Comparison of ENCODE assay signal across 1 cellular context in genomic region chr19:19540707-19541515, GRCh38.
TF ChIP-seq lines count a peak whose summit lies in the region.

No MANE protein-coding gene starts in this region.

TF ChIP-seq in H1, 55 proteins besides CTCF, POLR2A, EP300 and RAD21:
- no peak for TF ChIP-seq SP4 (IDR thresholded peaks at IDR 0.05; ENCODE audit: low read length)
- no peak for TF ChIP-seq CBX5 (IDR thresholded peaks at IDR 0.05; ENCODE audit: low read depth, low read length)
- no peak for TF ChIP-seq SUZ12 (IDR thresholded peaks at IDR 0.05; ENCODE audit: low read length)
- no peak for TF ChIP-seq TAF7 (optimal IDR thresholded peaks at IDR 0.05; ENCODE audit: borderline replicate concordance, low read depth, low read length)
- TF ChIP-seq, protein P1, sequence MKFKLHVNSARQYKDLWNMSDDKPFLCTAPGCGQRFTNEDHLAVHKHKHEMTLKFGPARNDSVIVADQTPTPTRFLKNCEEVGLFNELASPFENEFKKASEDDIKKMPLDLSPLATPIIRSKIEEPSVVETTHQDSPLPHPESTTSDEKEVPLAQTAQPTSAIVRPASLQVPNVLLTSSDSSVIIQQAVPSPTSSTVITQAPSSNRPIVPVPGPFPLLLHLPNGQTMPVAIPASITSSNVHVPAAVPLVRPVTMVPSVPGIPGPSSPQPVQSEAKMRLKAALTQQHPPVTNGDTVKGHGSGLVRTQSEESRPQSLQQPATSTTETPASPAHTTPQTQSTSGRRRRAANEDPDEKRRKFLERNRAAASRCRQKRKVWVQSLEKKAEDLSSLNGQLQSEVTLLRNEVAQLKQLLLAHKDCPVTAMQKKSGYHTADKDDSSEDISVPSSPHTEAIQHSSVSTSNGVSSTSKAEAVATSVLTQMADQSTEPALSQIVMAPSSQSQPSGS (IDR thresholded peaks at IDR 0.05; ENCODE audit: low read length): no peak
- no peak for TF ChIP-seq ZNF274 (IDR thresholded peaks at IDR 0.05; ENCODE audit: borderline replicate concordance, extremely low read depth, low read length)
- no peak for TF ChIP-seq RXRA (IDR thresholded peaks at IDR 0.05; ENCODE audit: insufficient read depth, low read depth, low read length)
- TF ChIP-seq CEBPB (IDR thresholded peaks at IDR 0.05; ENCODE audit: low read depth, low read length): no peak
- TF ChIP-seq POLR2AphosphoS5 (IDR thresholded peaks at IDR 0.05; ENCODE audit: low read depth, low read length): no peak
- no peak for TF ChIP-seq MAFK (IDR thresholded peaks at IDR 0.05; ENCODE audit: low read depth, low read length)
- TF ChIP-seq TEAD4 (IDR thresholded peaks at IDR 0.05; ENCODE audit: low read depth, low read length): no peak
- TF ChIP-seq CBX8 (IDR thresholded peaks at IDR 0.05; ENCODE audit: borderline replicate concordance, low read depth, low read length): no peak
- TF ChIP-seq JUND (IDR thresholded peaks at IDR 0.05; ENCODE audit: low read length): no peak
- TF ChIP-seq KDM5A (IDR thresholded peaks at IDR 0.05; ENCODE audit: low read length): no peak
- no peak for TF ChIP-seq YY1 (IDR thresholded peaks at IDR 0.05; ENCODE audit: low read depth, low read length)
- no peak for TF ChIP-seq SRF (IDR thresholded peaks at IDR 0.05; ENCODE audit: low read depth, low read length)
- no peak for TF ChIP-seq CHD7 (IDR thresholded peaks at IDR 0.05; ENCODE audit: insufficient replicate concordance, low read length)
- TF ChIP-seq NRF1 (IDR thresholded peaks at IDR 0.05; ENCODE audit: low read depth, low read length): no peak
- TF ChIP-seq USF2 (IDR thresholded peaks at IDR 0.05; ENCODE audit: low read length): no peak
- TF ChIP-seq HDAC6 (IDR thresholded peaks at IDR 0.05; ENCODE audit: low read depth, low read length): no peak
- no peak for TF ChIP-seq CREB1 (IDR thresholded peaks at IDR 0.05)
- no peak for TF ChIP-seq POU5F1 (IDR thresholded peaks at IDR 0.05; ENCODE audit: low read depth, low read length)
- TF ChIP-seq BRCA1 (IDR thresholded peaks at IDR 0.05; ENCODE audit: low read depth, low read length): no peak
- no peak for TF ChIP-seq KDM4A (IDR thresholded peaks at IDR 0.05; ENCODE audit: low read depth, low read length, severe bottlenecking)
- no peak for TF ChIP-seq TCF12 (IDR thresholded peaks at IDR 0.05; ENCODE audit: low read depth, low read length)
- no peak for TF ChIP-seq HDAC2 (IDR thresholded peaks at IDR 0.05; ENCODE audit: borderline replicate concordance in 1 of 2, low read depth in 2 of 2, low read length in 2 of 2)
- TF ChIP-seq EGR1 (IDR thresholded peaks at IDR 0.05; ENCODE audit: borderline replicate concordance, low read depth, low read length): peak; percentile 70; the same call in 1 of the 2 replicates
- no peak for TF ChIP-seq KDM1A (IDR thresholded peaks at IDR 0.05; ENCODE audit: borderline replicate concordance, low read length)
- TF ChIP-seq FOSL1 (IDR thresholded peaks at IDR 0.05; ENCODE audit: insufficient read depth, low read depth, low read length): no peak
- no peak for TF ChIP-seq SIRT6 (IDR thresholded peaks at IDR 0.05; ENCODE audit: low read length)
- TF ChIP-seq CHD2 (IDR thresholded peaks at IDR 0.05; ENCODE audit: low read length): no peak
- peak; percentile 28 for TF ChIP-seq ASH2L (IDR thresholded peaks at IDR 0.05; ENCODE audit: low read length)
- no peak for TF ChIP-seq TBP (IDR thresholded peaks at IDR 0.05; ENCODE audit: low read depth, low read length)
- TF ChIP-seq, protein P2, sequence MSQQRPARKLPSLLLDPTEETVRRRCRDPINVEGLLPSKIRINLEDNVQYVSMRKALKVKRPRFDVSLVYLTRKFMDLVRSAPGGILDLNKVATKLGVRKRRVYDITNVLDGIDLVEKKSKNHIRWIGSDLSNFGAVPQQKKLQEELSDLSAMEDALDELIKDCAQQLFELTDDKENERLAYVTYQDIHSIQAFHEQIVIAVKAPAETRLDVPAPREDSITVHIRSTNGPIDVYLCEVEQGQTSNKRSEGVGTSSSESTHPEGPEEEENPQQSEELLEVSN (IDR thresholded peaks at IDR 0.05): no peak
- TF ChIP-seq CTBP2 (IDR thresholded peaks at IDR 0.05; ENCODE audit: borderline replicate concordance, insufficient read depth, insufficient read length, low read length): no peak
- 0 out of 2 replicates have a peak, but pooled peaks have one; percentile 37 for TF ChIP-seq PHF8 (conservative IDR thresholded peaks at IDR 0.05; ENCODE audit: low read depth, low read length)
- 0 out of 2 replicates have a peak, but pooled peaks have one; percentile 50 for TF ChIP-seq SP1 (IDR thresholded peaks at IDR 0.05; ENCODE audit: low read depth, low read length)
- no peak for TF ChIP-seq BACH1 (IDR thresholded peaks at IDR 0.05; ENCODE audit: low read length)
- TF ChIP-seq SIN3A (conservative IDR thresholded peaks at IDR 0.05 in 1 of 2, IDR thresholded peaks at IDR 0.05 in 1 of 2; ENCODE audit: low read depth in 1 of 2, low read length in 2 of 2): no peak
- TF ChIP-seq, protein P3, sequence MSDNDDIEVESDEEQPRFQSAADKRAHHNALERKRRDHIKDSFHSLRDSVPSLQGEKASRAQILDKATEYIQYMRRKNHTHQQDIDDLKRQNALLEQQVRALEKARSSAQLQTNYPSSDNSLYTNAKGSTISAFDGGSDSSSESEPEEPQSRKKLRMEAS (IDR thresholded peaks at IDR 0.05): 0 out of 2 replicates have a peak, but pooled peaks have one; percentile 5
